In the genomic region with DNA sequence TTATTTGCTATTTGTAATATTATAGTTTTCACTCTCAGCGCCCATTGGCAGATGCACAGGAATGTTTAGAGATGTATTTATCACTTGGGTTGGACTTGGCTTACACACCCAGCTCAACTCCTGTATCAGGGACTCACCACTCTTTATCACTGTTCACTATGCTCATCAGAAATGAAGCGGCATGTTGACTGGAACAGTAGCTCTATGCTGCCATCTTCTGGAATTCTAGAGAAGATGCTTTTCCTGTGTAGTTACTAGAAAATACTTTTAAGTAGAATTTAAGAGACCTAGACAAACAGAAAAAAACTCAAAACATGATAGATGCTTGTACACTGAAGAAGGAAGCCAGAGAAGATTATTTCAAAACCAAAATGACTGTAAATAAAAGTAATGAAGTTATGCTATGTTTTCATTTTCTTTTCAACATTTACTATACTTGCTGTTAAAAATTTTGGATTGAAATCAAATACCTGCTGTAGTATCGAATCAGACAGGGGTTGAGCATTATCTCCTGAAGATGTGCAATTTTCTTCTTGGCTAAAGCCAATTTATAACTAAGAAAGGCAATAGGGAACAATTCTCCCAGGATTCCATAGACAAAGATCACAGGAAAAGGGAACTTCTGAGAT, we compare ENCODE assay signal across 1 cellular context.
TF ChIP-seq lines count a peak whose summit lies in the region.

No MANE protein-coding gene starts in this region.

TF ChIP-seq in WTC11, 78 proteins besides CTCF, POLR2A, EP300 and RAD21 (continued from another document):
- TF ChIP-seq, protein P1, sequence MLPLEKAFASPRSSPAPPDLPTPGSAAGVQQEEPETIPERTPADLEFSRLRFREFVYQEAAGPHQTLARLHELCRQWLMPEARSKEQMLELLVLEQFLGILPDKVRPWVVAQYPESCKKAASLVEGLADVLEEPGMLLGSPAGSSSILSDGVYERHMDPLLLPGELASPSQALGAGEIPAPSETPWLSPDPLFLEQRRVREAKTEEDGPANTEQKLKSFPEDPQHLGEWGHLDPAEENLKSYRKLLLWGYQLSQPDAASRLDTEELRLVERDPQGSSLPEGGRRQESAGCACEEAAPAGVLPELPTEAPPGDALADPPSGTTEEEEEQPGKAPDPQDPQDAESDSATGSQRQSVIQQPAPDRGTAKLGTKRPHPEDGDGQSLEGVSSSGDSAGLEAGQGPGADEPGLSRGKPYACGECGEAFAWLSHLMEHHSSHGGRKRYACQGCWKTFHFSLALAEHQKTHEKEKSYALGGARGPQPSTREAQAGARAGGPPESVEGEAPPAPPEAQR (CRISPR knock-in tag; IDR thresholded peaks at IDR 0.05), result no peak
- TF ChIP-seq ESRRA (CRISPR knock-in tag; IDR thresholded peaks at IDR 0.05; ENCODE audit: borderline replicate concordance), result no peak
- TF ChIP-seq, protein P2, sequence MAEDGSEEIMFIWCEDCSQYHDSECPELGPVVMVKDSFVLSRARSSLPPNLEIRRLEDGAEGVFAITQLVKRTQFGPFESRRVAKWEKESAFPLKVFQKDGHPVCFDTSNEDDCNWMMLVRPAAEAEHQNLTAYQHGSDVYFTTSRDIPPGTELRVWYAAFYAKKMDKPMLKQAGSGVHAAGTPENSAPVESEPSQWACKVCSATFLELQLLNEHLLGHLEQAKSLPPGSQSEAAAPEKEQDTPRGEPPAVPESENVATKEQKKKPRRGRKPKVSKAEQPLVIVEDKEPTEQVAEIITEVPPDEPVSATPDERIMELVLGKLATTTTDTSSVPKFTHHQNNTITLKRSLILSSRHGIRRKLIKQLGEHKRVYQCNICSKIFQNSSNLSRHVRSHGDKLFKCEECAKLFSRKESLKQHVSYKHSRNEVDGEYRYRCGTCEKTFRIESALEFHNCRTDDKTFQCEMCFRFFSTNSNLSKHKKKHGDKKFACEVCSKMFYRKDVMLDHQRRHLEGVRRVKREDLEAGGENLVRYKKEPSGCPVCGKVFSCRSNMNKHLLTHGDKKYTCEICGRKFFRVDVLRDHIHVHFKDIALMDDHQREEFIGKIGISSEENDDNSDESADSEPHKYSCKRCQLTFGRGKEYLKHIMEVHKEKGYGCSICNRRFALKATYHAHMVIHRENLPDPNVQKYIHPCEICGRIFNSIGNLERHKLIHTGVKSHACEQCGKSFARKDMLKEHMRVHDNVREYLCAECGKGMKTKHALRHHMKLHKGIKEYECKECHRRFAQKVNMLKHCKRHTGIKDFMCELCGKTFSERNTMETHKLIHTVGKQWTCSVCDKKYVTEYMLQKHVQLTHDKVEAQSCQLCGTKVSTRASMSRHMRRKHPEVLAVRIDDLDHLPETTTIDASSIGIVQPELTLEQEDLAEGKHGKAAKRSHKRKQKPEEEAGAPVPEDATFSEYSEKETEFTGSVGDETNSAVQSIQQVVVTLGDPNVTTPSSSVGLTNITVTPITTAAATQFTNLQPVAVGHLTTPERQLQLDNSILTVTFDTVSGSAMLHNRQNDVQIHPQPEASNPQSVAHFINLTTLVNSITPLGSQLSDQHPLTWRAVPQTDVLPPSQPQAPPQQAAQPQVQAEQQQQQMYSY (CRISPR knock-in tag; IDR thresholded peaks at IDR 0.05), result no peak
- TF ChIP-seq, protein P3, sequence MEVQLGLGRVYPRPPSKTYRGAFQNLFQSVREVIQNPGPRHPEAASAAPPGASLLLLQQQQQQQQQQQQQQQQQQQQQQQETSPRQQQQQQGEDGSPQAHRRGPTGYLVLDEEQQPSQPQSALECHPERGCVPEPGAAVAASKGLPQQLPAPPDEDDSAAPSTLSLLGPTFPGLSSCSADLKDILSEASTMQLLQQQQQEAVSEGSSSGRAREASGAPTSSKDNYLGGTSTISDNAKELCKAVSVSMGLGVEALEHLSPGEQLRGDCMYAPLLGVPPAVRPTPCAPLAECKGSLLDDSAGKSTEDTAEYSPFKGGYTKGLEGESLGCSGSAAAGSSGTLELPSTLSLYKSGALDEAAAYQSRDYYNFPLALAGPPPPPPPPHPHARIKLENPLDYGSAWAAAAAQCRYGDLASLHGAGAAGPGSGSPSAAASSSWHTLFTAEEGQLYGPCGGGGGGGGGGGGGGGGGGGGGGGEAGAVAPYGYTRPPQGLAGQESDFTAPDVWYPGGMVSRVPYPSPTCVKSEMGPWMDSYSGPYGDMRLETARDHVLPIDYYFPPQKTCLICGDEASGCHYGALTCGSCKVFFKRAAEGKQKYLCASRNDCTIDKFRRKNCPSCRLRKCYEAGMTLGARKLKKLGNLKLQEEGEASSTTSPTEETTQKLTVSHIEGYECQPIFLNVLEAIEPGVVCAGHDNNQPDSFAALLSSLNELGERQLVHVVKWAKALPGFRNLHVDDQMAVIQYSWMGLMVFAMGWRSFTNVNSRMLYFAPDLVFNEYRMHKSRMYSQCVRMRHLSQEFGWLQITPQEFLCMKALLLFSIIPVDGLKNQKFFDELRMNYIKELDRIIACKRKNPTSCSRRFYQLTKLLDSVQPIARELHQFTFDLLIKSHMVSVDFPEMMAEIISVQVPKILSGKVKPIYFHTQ (CRISPR knock-in tag; IDR thresholded peaks at IDR 0.05), result no peak
- TF ChIP-seq, protein P4, sequence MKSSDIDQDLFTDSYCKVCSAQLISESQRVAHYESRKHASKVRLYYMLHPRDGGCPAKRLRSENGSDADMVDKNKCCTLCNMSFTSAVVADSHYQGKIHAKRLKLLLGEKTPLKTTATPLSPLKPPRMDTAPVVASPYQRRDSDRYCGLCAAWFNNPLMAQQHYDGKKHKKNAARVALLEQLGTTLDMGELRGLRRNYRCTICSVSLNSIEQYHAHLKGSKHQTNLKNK (CRISPR knock-in tag; IDR thresholded peaks at IDR 0.05), result no peak
TF ChIP-seq in WTC11: peak in this region for 0.
